Comparison of ENCODE assay signal across 29 cellular contexts in genomic region chr17:49527927-49528651, GRCh38. TPM values are rescaled to one million over a fixed set of nuclear protein-coding genes. Genes with fewer than 3 reads are reported as not detected.
DNase-seq lines count a peak whose midpoint lies in the region; ATAC-seq and TF ChIP-seq lines count a peak whose summit lies in the region.
"Had no signal": no experiment of that assay in that cellular context is flagged by ENCODE, and none has a peak within 500 bp of the region (broad histone marks: within the 10 kb centered on the region; RNA-seq: fewer than 3 reads in every experiment).

No MANE protein-coding gene starts in this region.

- ATAC-seq in Right ventricle myocardium superior (ENCODE audit: poor library complexity) (no peak), GM21526 (IDR thresholded peaks at IDR 0.05; ENCODE audit: low FRiP score, unreplicated experiment) (no peak)
- ATAC-seq in naive thymus-derived CD4-positive, alpha-beta T cell: no peak
- ATAC-seq: HCT116, left lung had no signal

- no peaks in the 10 kb centered on the region; a peak in 1 of 5 replicates for H3K9me3 Mint-ChIP-seq in H9
- no peaks in the 10 kb centered on the region for H3K9me3 Mint-ChIP-seq in naive thymus-derived CD4-positive, alpha-beta T cell
- H3K9me3 Mint-ChIP-seq: activated B cell treated with CpG ODN at 0.5 μM for 24 hours; activated CD4-positive, alpha-beta T cell treated with anti-CD3 and anti-CD28 coated beads, Interleukin-2, amount 10 ng/mL, durations not matched to agents 7 days and 5 days; activated naive CD4-positive, alpha-beta T cell treated with anti-CD3 and anti-CD28 coated beads for 36 hours; CD8-positive, alpha-beta memory T cell had no signal

- no peak overlapping the region for H2BK15ac ChIP-seq in H9 (ENCODE audit: low read depth, low read length)

- no peak for TF ChIP-seq EP300 in suprapubic skin (IDR thresholded peaks at IDR 0.05)

- H2BK20ac ChIP-seq in H9 (ENCODE audit: low read depth, low read length, poor library complexity, severe bottlenecking): no peak overlapping the region

- CTCF ChIA-PET in naive thymus-derived CD4-positive, alpha-beta T cell (lab: Charles Lee): no interaction called here

- H4K8ac ChIP-seq in H9 (replicated peaks; ENCODE audit: insufficient read length, low read depth, low read length): no peak overlapping the region

- H3K56ac ChIP-seq in H9 (ENCODE audit: insufficient read length, low read depth, low read length): no peak overlapping the region

- no peak for TF ChIP-seq POLR2A in suprapubic skin (IDR thresholded peaks at IDR 0.05)

- no peaks in the 10 kb centered on the region for H3K23me2 ChIP-seq in H9 (ENCODE audit: insufficient read length, low read depth, low read length, poor library complexity, severe bottlenecking)

- H3K9me2 ChIP-seq in hepatocyte (replicated peaks; ENCODE audit: insufficient read depth): no peaks in the 10 kb centered on the region

- no peak overlapping the region for H3K4ac ChIP-seq in H9 (ENCODE audit: low read depth, low read length)

- no peak overlapping the region for H3K27ac ChIP-seq in H9 (ENCODE audit: insufficient read length, low read depth, low read length)
- H3K27ac ChIP-seq in hepatocyte: no peak overlapping the region
- H3K27ac ChIP-seq in suprapubic skin: no peak overlapping the region
- no peak overlapping the region for H3K27ac ChIP-seq in naive thymus-derived CD4-positive, alpha-beta T cell (ENCODE audit: low read depth, low read length)
- H3K27ac ChIP-seq: epithelial cell of prostate, left lung, prostate gland, sigmoid colon, SJCRH30 had no signal

- H4K91ac ChIP-seq in H9 (ENCODE audit: insufficient read length, low read depth, low read length): no peak overlapping the region

- no peak overlapping the region for H4K5ac ChIP-seq in H9 (ENCODE audit: insufficient read length, low read depth, low read length)

- H3K9me3 ChIP-seq in H9 (ENCODE audit: control insufficient read depth, low read depth, low read length): no peaks in the 10 kb centered on the region
- no peaks in the 10 kb centered on the region for H3K9me3 ChIP-seq in hepatocyte (ENCODE audit: low read depth)
- H3K9me3 ChIP-seq in suprapubic skin: no peaks in the 10 kb centered on the region
- H3K9me3 ChIP-seq in naive thymus-derived CD4-positive, alpha-beta T cell (ENCODE audit: control insufficient read depth in 2 of 3, low read length in 3 of 3): no peaks in the 10 kb centered on the region
- H3K9me3 ChIP-seq: left lung, prostate gland, sigmoid colon, SJCRH30 had no signal

- POLR2A ChIA-PET in naive thymus-derived CD4-positive, alpha-beta T cell (lab: Charles Lee): no interaction called here

- H2BK12ac ChIP-seq in H9 (ENCODE audit: insufficient read length, low read depth, low read length): no peak overlapping the region

- H4K20me1 ChIP-seq in H9 (ENCODE audit: control insufficient read depth, insufficient read depth, insufficient read length) (no peaks in the 10 kb centered on the region), hepatocyte (ENCODE audit: insufficient read depth, poor library complexity, severe bottlenecking) (no peaks in the 10 kb centered on the region)

- H3K4me1 ChIP-seq in H9 (ENCODE audit: insufficient read depth, low read length) (no peaks in the 10 kb centered on the region; the same call in 1 of the 2 replicates), hepatocyte (ENCODE audit: insufficient read depth) (no peaks in the 10 kb centered on the region), suprapubic skin (peaks cover 20% of the 10 kb centered on the region)
- H3K4me1 ChIP-seq in naive thymus-derived CD4-positive, alpha-beta T cell (ENCODE audit: control insufficient read depth in 2 of 2, insufficient read depth in 2 of 2, low read length in 2 of 2): no peaks in the 10 kb centered on the region
- H3K4me1 ChIP-seq: left lung, prostate gland, sigmoid colon had no signal

- H3K36me3 Mint-ChIP-seq in H9 (ENCODE audit: insufficient read depth in 1 of 3, low read depth in 3 of 3): no peaks in the 10 kb centered on the region
- no peaks in the 10 kb centered on the region for H3K36me3 Mint-ChIP-seq in naive thymus-derived CD4-positive, alpha-beta T cell
- H3K36me3 Mint-ChIP-seq: CD8-positive, alpha-beta memory T cell had no signal

- H2BK5ac ChIP-seq in H9 (ENCODE audit: insufficient read length, low read length): no peak overlapping the region

- no peak overlapping the region for H3K4me3 ChIP-seq in hepatocyte
- no peak overlapping the region for H3K4me3 ChIP-seq in suprapubic skin
- H3K4me3 ChIP-seq in naive thymus-derived CD4-positive, alpha-beta T cell (ENCODE audit: low read length): no peak overlapping the region
- H3K4me3 ChIP-seq: left lung, prostate gland, sigmoid colon, SJCRH30 had no signal

- no peaks in the 10 kb centered on the region for H3K79me1 ChIP-seq in H9 (ENCODE audit: insufficient read depth, low read depth, low read length, poor library complexity, severe bottlenecking)

- DNase-seq in cardiac septum (ENCODE audit: low spot score) (peak; percentile 35), Right ventricle myocardium superior (no peak), H9 (peak; percentile 21), hepatocyte (ENCODE audit: low spot score) (peak; percentile 5), suprapubic skin (ENCODE audit: low spot score in 2 of 2) (peak; percentile 27 to 47)
- DNase-seq in effector CD4-positive, alpha-beta T cell: no peak
- DNase-seq in naive thymus-derived CD4-positive, alpha-beta T cell: no peak
- DNase-seq: activated B cell treated with CpG ODN at 0.5 μM for 24 hours; activated CD4-positive, alpha-beta T cell treated with anti-CD3 and anti-CD28 coated beads, Interleukin-2, amount 10 ng/mL, durations not matched to agents 7 days and 5 days; activated naive CD4-positive, alpha-beta T cell treated with anti-CD3 and anti-CD28 coated beads for 36 hours; CD8-positive, alpha-beta memory T cell; DMS53; effector memory CD4-positive, alpha-beta T cell; Karpas-422; left lung; mesenchymal stem cell; NCI-H1417; NCI-H2029; NCI-H2227 treated with DMSO at 0.1 percent for 48 hours; NCI-H69; nucleus accumbens; sigmoid colon; stimulated activated CD4-positive, alpha-beta T cell treated with anti-CD3 and anti-CD28 coated beads, Interleukin-4, amount 100 ng/mL, for 24 hours; trophoblast cell had no signal

- H3K18ac ChIP-seq in H9 (ENCODE audit: insufficient read length, low read depth, low read length): no peak overlapping the region

- no peak overlapping the region for H3K14ac ChIP-seq in H9 (ENCODE audit: insufficient read depth, low read length)

- peak overlapping the region in 2 of 3 experiments; percentile 2 to 78; a peak in 2 of 7 replicates for H3K27ac Mint-ChIP-seq in H9
- no peak overlapping the region for H3K27ac Mint-ChIP-seq in naive thymus-derived CD4-positive, alpha-beta T cell
- H3K27ac Mint-ChIP-seq: activated B cell treated with CpG ODN at 0.5 μM for 24 hours; activated naive CD4-positive, alpha-beta T cell treated with anti-CD3 and anti-CD28 coated beads for 36 hours had no signal

- intact Hi-C loops in cardiac septum (cut with DNase I): no loop called here
- intact Hi-C loops in Right ventricle myocardium superior (cut with DNase I): no loop called here
- intact Hi-C loops in naive thymus-derived CD4-positive, alpha-beta T cell (cut with micrococcal nuclease): no loop called here

- H3K9ac ChIP-seq in H9 (ENCODE audit: extremely low read depth, insufficient read length, low read length): no peak overlapping the region

- H2AK5ac ChIP-seq in H9 (ENCODE audit: insufficient read length, low read length): no peak overlapping the region

- H3T11ph ChIP-seq in H9 (ENCODE audit: low read length): no peak overlapping the region

- H3K4me1 Mint-ChIP-seq in H9: peaks cover 2 to 14% of the 10 kb centered on the region in 2 experiments; a peak in 3 of 4 replicates
- peaks cover 0 to 8% (median 6%) of the 10 kb centered on the region in 7 donors for H3K4me1 Mint-ChIP-seq in naive thymus-derived CD4-positive, alpha-beta T cell

- H3K27me3 ChIP-seq in H9 (ENCODE audit: insufficient read depth, low read length) (no peaks in the 10 kb centered on the region), hepatocyte (no peaks in the 10 kb centered on the region), suprapubic skin (no peaks in the 10 kb centered on the region)
- no peaks in the 10 kb centered on the region for H3K27me3 ChIP-seq in naive thymus-derived CD4-positive, alpha-beta T cell (ENCODE audit: control insufficient read depth in 2 of 2, insufficient read depth in 2 of 2, low read length in 2 of 2)
- H3K27me3 ChIP-seq: sigmoid colon, SJCRH30 had no signal

- no peak overlapping the region for H3K4me2 ChIP-seq in H9 (ENCODE audit: insufficient read depth, insufficient read length, low read length)
- H3K4me2 ChIP-seq in hepatocyte: no peak overlapping the region

- no CpG with 5 or more reads among the region's 11 CpGs for WGBS in H9 (ENCODE audit: extremely low coverage, insufficient read length, low lambda C conversion rate)
- WGBS in hepatocyte (ENCODE audit: low lambda C conversion rate, missing lambda C conversion rate): 43% methylated on average over 10 of the region's 11 CpGs
- 77% methylated on average over 11 of the region's 11 CpGs for WGBS in suprapubic skin

- no peak overlapping the region for H2BK120ac ChIP-seq in H9 (ENCODE audit: low read depth, low read length, poor library complexity, severe bottlenecking)

- H2AFZ ChIP-seq in H9 (ENCODE audit: low read length) (no peak overlapping the region), hepatocyte (no peak overlapping the region)

- H3K79me2 ChIP-seq in H9 (ENCODE audit: insufficient read depth, low read length) (no peaks in the 10 kb centered on the region), hepatocyte (no peaks in the 10 kb centered on the region)

- H3K36me3 ChIP-seq in hepatocyte (replicated peaks; ENCODE audit: insufficient read depth, low read depth) (no peaks in the 10 kb centered on the region), suprapubic skin (no peaks in the 10 kb centered on the region)
- H3K36me3 ChIP-seq in naive thymus-derived CD4-positive, alpha-beta T cell (ENCODE audit: control insufficient read depth in 2 of 3, insufficient read depth in 3 of 3, low read length in 3 of 3): no peaks in the 10 kb centered on the region
- H3K36me3 ChIP-seq: left lung, prostate gland, sigmoid colon, SJCRH30 had no signal

- no peak overlapping the region for H3K4me3 Mint-ChIP-seq in H9
- no peak overlapping the region for H3K4me3 Mint-ChIP-seq in naive thymus-derived CD4-positive, alpha-beta T cell
- H3K4me3 Mint-ChIP-seq: activated B cell treated with CpG ODN at 0.5 μM for 24 hours; activated CD4-positive, alpha-beta T cell treated with anti-CD3 and anti-CD28 coated beads, Interleukin-2, amount 10 ng/mL, durations not matched to agents 7 days and 5 days; activated naive CD4-positive, alpha-beta T cell treated with anti-CD3 and anti-CD28 coated beads for 36 hours; CD8-positive, alpha-beta memory T cell had no signal

- H3K23ac ChIP-seq in H9 (ENCODE audit: insufficient read length, low read depth, low read length): no peak overlapping the region

- H3K27me3 Mint-ChIP-seq in H9 (ENCODE audit: low read depth): no peaks in the 10 kb centered on the region; the same call in 1 of the 2 replicates
- peaks cover 0 to 26% (median 6%) of the 10 kb centered on the region in 5 donors for H3K27me3 Mint-ChIP-seq in naive thymus-derived CD4-positive, alpha-beta T cell

- no peak for TF ChIP-seq CTCF in H9 (conservative IDR thresholded peaks at IDR 0.05)
- no peak for TF ChIP-seq CTCF in hepatocyte (IDR thresholded peaks at IDR 0.05; ENCODE audit: poor library complexity)
- TF ChIP-seq CTCF in suprapubic skin (IDR thresholded peaks at IDR 0.05): no peak

RNA-seq across cellular contexts. Expression of gene NGFR, which starts 33.0 kb away (rescaled TPM):
- total RNA-seq in cardiac septum (9.9 TPM), Right ventricle myocardium superior (8.0 TPM), H9 (2021) (9.6 and 10.9 TPM in 2 replicates), hepatocyte (2.4 and 3.6 TPM in 2 replicates), suprapubic skin (10 to 100 TPM; 18.1 to 26.8 (median 22.0) TPM)
- polyA plus RNA-seq in hepatocyte: 5.5 and 5.6 TPM in 2 replicates
- under 1 TPM in 3 of 5 experiments, not detected in 2; 0.07 to 0.17 (median 0.16) TPM for total RNA-seq in naive thymus-derived CD4-positive, alpha-beta T cell
- not detected for polyA plus RNA-seq in naive thymus-derived CD4-positive, alpha-beta T cell

RNA-seq across cellular contexts. Expression of gene NXPH3, which starts 47.6 kb away (rescaled TPM):
- 4.4 TPM for total RNA-seq in cardiac septum
- total RNA-seq in Right ventricle myocardium superior: 3.7 TPM
- 1.3 and 1.7 TPM in 2 replicates for total RNA-seq in H9 (2021)
- 0.40 and 1.2 TPM in 2 replicates for total RNA-seq in hepatocyte
- polyA plus RNA-seq in hepatocyte: 0.21 and 0.77 TPM in 2 replicates
- total RNA-seq in suprapubic skin: 1 to 10 TPM; 1.3 to 5.0 (median 1.5) TPM
- not detected for total RNA-seq in naive thymus-derived CD4-positive, alpha-beta T cell
- polyA plus RNA-seq in naive thymus-derived CD4-positive, alpha-beta T cell: not detected
- total RNA-seq: activated B cell treated with CpG ODN at 0.5 μM for 24 hours; activated CD4-positive, alpha-beta T cell treated with anti-CD3 and anti-CD28 coated beads, Interleukin-2, amount 10 ng/mL, durations not matched to agents 7 days and 5 days had no signal
- polyA plus RNA-seq: CD8-positive, alpha-beta memory T cell had no signal

Comparison
In these comparisons a context has a peak if more than half of its experiments do, and no peak if none do; other contexts are left out.
1. DNase-seq: peak in cardiac septum (single experiment), H9 (single experiment), hepatocyte (single experiment) and suprapubic skin (2 of 2); none in Right ventricle myocardium superior (single experiment), effector CD4-positive, alpha-beta T cell (single experiment) and naive thymus-derived CD4-positive, alpha-beta T cell (0 of 9).
2. H3K27ac Mint-ChIP-seq: peak in H9 (2 of 3); none in naive thymus-derived CD4-positive, alpha-beta T cell (0 of 9).